In the genomic region with DNA sequence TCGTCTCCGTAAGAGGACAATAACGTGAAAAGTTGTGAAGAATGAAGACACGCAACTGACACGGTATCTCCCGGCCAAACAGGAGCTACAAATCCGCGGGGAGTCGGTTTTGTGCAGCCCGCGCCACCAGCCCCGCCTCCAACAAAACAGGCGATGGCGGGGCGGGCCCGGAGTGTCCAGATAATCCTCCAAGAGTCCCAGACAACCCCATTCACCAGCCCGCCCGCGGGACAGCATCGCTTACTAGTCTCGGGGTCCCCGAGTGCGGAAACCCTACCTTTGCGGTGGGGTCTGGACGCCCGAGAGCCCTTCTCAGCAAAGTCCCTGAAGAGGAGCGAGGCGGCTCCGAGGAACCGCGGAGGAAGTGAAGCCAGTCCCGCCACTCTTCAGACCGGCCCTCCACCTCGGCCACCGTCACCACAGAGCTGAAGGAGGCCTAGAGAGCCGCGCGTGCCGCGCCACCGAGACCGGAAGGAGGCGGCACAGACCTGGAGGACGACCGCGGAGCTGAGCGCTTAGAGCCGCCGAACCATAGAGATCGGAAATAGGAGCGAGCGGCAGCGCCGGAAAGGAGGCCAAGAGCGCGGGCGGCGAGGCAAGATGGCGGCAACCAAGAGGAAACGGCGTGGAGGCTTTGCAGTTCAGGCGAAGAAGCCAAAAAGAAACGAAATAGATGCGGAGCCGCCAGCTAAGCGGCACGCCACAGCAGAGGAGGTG, we compare ENCODE assay signal across 8 cellular contexts. TPM values are rescaled to one million over a fixed set of nuclear protein-coding genes. Genes with fewer than 3 reads are reported as not detected.
DNase-seq lines count a peak whose midpoint lies in the region; ATAC-seq and TF ChIP-seq lines count a peak whose summit lies in the region.

BRIX1 (plus strand) TSS at position 573 of the 717 bp plus-strand sequence; CDS start at position 601, 28 bp downstream.
A gene with protein sequence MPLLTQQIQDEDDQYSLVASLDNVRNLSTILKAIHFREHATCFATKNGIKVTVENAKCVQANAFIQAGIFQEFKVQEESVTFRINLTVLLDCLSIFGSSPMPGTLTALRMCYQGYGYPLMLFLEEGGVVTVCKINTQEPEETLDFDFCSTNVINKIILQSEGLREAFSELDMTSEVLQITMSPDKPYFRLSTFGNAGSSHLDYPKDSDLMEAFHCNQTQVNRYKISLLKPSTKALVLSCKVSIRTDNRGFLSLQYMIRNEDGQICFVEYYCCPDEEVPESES (minus strand): TSS at position 366 of the 717 bp plus-strand sequence. CDS start 612 bp downstream, outside the sequence.

- DNase-seq in GM10266 (ENCODE audit: extremely low spot score) (peak; percentile 83), NCI-H1092 treated with DMSO at 0.1 percent for 48 hours (lab: John Stamatoyannopoulos, UW) (peak; percentile 98), globus pallidus (ENCODE audit: low spot score) (peak; percentile 97), occipital lobe (lab: John Stamatoyannopoulos, UW) (peak; percentile 95), suprapubic skin (ENCODE audit: low spot score in 2 of 2) (peak; percentile 97 to 98)
- DNase-seq in activated naive CD4-positive, alpha-beta T cell treated with anti-CD3 and anti-CD28 coated beads, Interleukin-2, amount 50 U/mL, for 16 hours = peak; percentile 94

- TF ChIP-seq CTCF in GM10266 (IDR thresholded peaks at IDR 0.05; ENCODE audit: control insufficient read depth, insufficient read depth, low read depth, missing control alignments) = peak; percentile 35
- no peak for TF ChIP-seq CTCF in suprapubic skin (IDR thresholded peaks at IDR 0.05)

- TF ChIP-seq POLR2A in suprapubic skin (IDR thresholded peaks at IDR 0.05) = peak in 1 of 2 donors; percentile 48

- H3K4me3 ChIP-seq in suprapubic skin = peak within 1 kb of the TSS; percentile 91

- no peaks in the 10 kb centered on the region for H3K27me3 ChIP-seq in suprapubic skin

- TF ChIP-seq EP300 in suprapubic skin (IDR thresholded peaks at IDR 0.05) = no peak

- WGBS in suprapubic skin = under 1% methylated on average over 39 of the region's 67 CpGs

- ATAC-seq in HG02623 (IDR thresholded peaks at IDR 0.05; ENCODE audit: unreplicated experiment) (peak; percentile 98), SK-N-SH treated with all-trans-retinoic acid at 6 μM for 48 hours (peak; percentile 99)

- peak within 1 kb of the TSS; percentile 92 for H3K27ac ChIP-seq in suprapubic skin

- no peaks in the 10 kb centered on the region for H3K9me3 ChIP-seq in suprapubic skin

- H3K36me3 ChIP-seq in suprapubic skin = peaks cover 29% of the 10 kb centered on the region

- peaks cover 32% of the 10 kb centered on the region for H3K4me1 ChIP-seq in suprapubic skin

TF ChIP-seq in SK-N-SH treated with all-trans-retinoic acid at 6 μM for 48 hours, 23 proteins besides CTCF, POLR2A, EP300 and RAD21:
- TF ChIP-seq, protein P1, sequence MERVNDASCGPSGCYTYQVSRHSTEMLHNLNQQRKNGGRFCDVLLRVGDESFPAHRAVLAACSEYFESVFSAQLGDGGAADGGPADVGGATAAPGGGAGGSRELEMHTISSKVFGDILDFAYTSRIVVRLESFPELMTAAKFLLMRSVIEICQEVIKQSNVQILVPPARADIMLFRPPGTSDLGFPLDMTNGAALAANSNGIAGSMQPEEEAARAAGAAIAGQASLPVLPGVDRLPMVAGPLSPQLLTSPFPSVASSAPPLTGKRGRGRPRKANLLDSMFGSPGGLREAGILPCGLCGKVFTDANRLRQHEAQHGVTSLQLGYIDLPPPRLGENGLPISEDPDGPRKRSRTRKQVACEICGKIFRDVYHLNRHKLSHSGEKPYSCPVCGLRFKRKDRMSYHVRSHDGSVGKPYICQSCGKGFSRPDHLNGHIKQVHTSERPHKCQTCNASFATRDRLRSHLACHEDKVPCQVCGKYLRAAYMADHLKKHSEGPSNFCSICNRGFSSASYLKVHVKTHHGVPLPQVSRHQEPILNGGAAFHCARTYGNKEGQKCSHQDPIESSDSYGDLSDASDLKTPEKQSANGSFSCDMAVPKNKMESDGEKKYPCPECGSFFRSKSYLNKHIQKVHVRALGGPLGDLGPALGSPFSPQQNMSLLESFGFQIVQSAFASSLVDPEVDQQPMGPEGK (CRISPR knock-in tag; IDR thresholded peaks at IDR 0.05; ENCODE audit: borderline replicate concordance) = no peak
- TF ChIP-seq ZFP3 (CRISPR knock-in tag; IDR thresholded peaks at IDR 0.05) = no peak

RNA-seq across cellular contexts. Expression of gene BRIX1, which starts in this region (rescaled TPM):
- total RNA-seq in occipital lobe (49.4 TPM), suprapubic skin (10 to 100 TPM; 21.9 to 33.3 (median 29.8) TPM)

RNA-seq across cellular contexts. Expression of the second gene that starts in this region (rescaled TPM):
- 48.4 TPM for total RNA-seq in occipital lobe
- total RNA-seq in suprapubic skin = 10 to 100 TPM; 11.4 to 29.9 (median 17.7) TPM

Comparison
In these comparisons a context has a peak if more than half of its experiments do, and no peak if none do; other contexts are left out.
1. Peak in every context shown above with its lines: DNase-seq, ATAC-seq, H3K4me3 ChIP-seq and H3K27ac ChIP-seq.